In genomic region chr15:44695274-44695673, GRCh38 we compare ENCODE assay signal across 13 cellular contexts. TPM values are rescaled to one million over a fixed set of nuclear protein-coding genes. Genes with fewer than 3 reads are reported as not detected.
"Had no signal": no experiment of that assay in that cellular context is flagged by ENCODE, and none has a peak within 500 bp of the region (broad histone marks: within the 10 kb centered on the region; RNA-seq: fewer than 3 reads in every experiment).

No MANE protein-coding gene starts in this region.

- H3K27me3 ChIP-seq: sigmoid colon, upper lobe of right lung had no signal

- H3K4me3 Mint-ChIP-seq: activated naive CD4-positive, alpha-beta T cell treated with anti-CD3 and anti-CD28 coated beads, Interleukin-2, amount 10 ng/mL, durations not matched to agents 7 days and 5 days; stimulated activated naive CD8-positive, alpha-beta T cell treated with anti-CD3 and anti-CD28 coated beads, Interleukin-15, Interleukin-2, amounts not matched to agents 100 ng/mL and 50 ng/mL, for 24 hours had no signal

- H3K9me3 ChIP-seq: psoas muscle, upper lobe of right lung had no signal

- H3K27ac ChIP-seq: psoas muscle, sigmoid colon, upper lobe of right lung had no signal

- H3K4me1 ChIP-seq: psoas muscle, sigmoid colon, upper lobe of right lung had no signal

- H3K27ac Mint-ChIP-seq: activated naive CD4-positive, alpha-beta T cell treated with anti-CD3 and anti-CD28 coated beads, Interleukin-2, amount 10 ng/mL, durations not matched to agents 7 days and 5 days; activated T-helper 2 cell treated with anti-CD3 and anti-CD28 coated beads, Interferon-gamma antibody, Interleukin-2, Interleukin-4, amounts not matched to agents 10 μg/mL and 5 μg/mL and 100 μg/mL, durations not matched to agents 14 hours and 24 hours and 36 hours; stimulated activated naive CD8-positive, alpha-beta T cell treated with anti-CD3 and anti-CD28 coated beads, Interleukin-15, Interleukin-2, amounts not matched to agents 100 ng/mL and 50 ng/mL, for 24 hours had no signal

- H3K4me3 ChIP-seq: psoas muscle, sigmoid colon, upper lobe of right lung had no signal

- ATAC-seq: psoas muscle, upper lobe of right lung had no signal

- DNase-seq: activated naive CD4-positive, alpha-beta T cell treated with anti-CD3 and anti-CD28 coated beads, Interleukin-2, amount 10 ng/mL, durations not matched to agents 7 days and 5 days; central memory CD4-positive, alpha-beta T cell; cortex of kidney; effector memory CD4-positive, alpha-beta T cell; nucleus accumbens; psoas muscle; sigmoid colon; stimulated activated CD4-positive, alpha-beta T cell treated with anti-CD3 and anti-CD28 coated beads, Interleukin-2, amount 100 ng/mL, for 48 hours; stimulated activated CD8-positive, alpha-beta memory T cell treated with anti-CD3 and anti-CD28 coated beads, Interleukin-4, amount 100 ng/mL, for 48 hours; upper lobe of right lung had no signal

- H3K27me3 Mint-ChIP-seq: stimulated activated naive CD8-positive, alpha-beta T cell treated with anti-CD3 and anti-CD28 coated beads, Interleukin-15, Interleukin-2, amounts not matched to agents 100 ng/mL and 50 ng/mL, for 24 hours had no signal

- H3K36me3 ChIP-seq: sigmoid colon, upper lobe of right lung had no signal

RNA-seq across cellular contexts. Expression of gene PATL2, which starts 15.8 kb away (rescaled TPM):
- total RNA-seq: temporal lobe had no signal
